Comparison of ENCODE assay signal across 19 cellular contexts in the genomic region with DNA sequence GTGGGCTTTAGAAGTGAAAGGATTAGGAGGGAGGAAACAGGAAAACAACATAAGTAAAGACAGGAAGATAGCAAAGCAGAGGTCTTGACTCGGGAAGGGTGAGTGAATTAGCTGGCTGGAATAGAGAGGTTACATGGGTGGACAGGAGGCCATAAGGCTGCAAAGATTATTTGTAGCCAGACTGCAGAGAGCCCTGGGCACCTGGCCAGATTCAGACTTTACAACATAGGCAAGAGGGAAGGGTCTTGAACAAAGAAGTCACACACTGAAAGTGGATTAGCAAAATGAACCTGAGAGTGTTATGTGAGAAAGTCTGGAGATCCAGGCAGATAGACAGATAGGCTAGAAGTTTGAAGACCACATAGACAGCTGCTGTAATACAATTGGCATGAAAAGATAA. TPM values are rescaled to one million over a fixed set of nuclear protein-coding genes. Genes with fewer than 3 reads are reported as not detected.
DNase-seq lines count a peak whose midpoint lies in the region; ATAC-seq and TF ChIP-seq lines count a peak whose summit lies in the region.
"Had no signal": no experiment of that assay in that cellular context is flagged by ENCODE, and none has a peak within 500 bp of the region (broad histone marks: within the 10 kb centered on the region; RNA-seq: fewer than 3 reads in every experiment).

No MANE protein-coding gene starts in this region.

- H3K27ac ChIP-seq in testis = no peak overlapping the region
- H3K27ac ChIP-seq: breast epithelium had no signal

- DNase-seq in Right ventricle myocardium superior (no peak), cardiac septum (ENCODE audit: low spot score) (no peak), NCI-H69 (lab: John Stamatoyannopoulos, UW) (peak; percentile 67), endothelial cell (ENCODE audit: low spot score) (no peak), testis (peak; percentile 17), DMS53 (lab: John Stamatoyannopoulos, UW) (no peak), mucosa of gallbladder (ENCODE audit: low spot score) (no peak)
- no peak for DNase-seq in activated CD8-positive, alpha-beta memory T cell treated with anti-CD3 and anti-CD28 coated beads for 24 hours
- DNase-seq: activated CD4-positive, alpha-beta T cell treated with anti-CD3 and anti-CD28 coated beads, Interleukin-2, amount 50 U/mL, for 48 hours; activated naive CD8-positive, alpha-beta T cell treated with anti-CD3 and anti-CD28 coated beads for 36 hours; activated T-cell treated with anti-CD3 and anti-CD28 coated beads, Interleukin-2, amount 50 U/mL, for 4 hours; CD4-positive, CD25-positive, alpha-beta regulatory T cell; effector memory CD8-positive, alpha-beta T cell; IMR-90; stimulated activated naive CD4-positive, alpha-beta T cell treated with Interleukin-2 at 50 U/mL for 16 hours had no signal

- TF ChIP-seq CTCF in endothelial cell (IDR thresholded peaks at IDR 0.05; ENCODE audit: unreplicated experiment) (no peak), testis (IDR thresholded peaks at IDR 0.05) (no peak)

- H3K4me3 ChIP-seq in testis = no peak overlapping the region
- H3K4me3 ChIP-seq: breast epithelium had no signal

- H3K9me3 ChIP-seq in testis = no peaks in the 10 kb centered on the region
- H3K9me3 ChIP-seq: breast epithelium had no signal

- H3K4me1 Mint-ChIP-seq in endothelial cell (ENCODE audit: unreplicated experiment) = peaks cover 52% of the 10 kb centered on the region

- intact Hi-C loops in Right ventricle myocardium superior (cut with DNase I) = no loop called here
- intact Hi-C loops in cardiac septum (cut with DNase I) = no loop called here
- intact Hi-C loops in testis (cut with DNase I; ENCODE audit: low total_unique reads) = no loop called here

- H3K27me3 ChIP-seq in testis = no peaks in the 10 kb centered on the region
- H3K27me3 ChIP-seq: breast epithelium had no signal

- H3K36me3 Mint-ChIP-seq in endothelial cell (ENCODE audit: low read depth, unreplicated experiment) = no peaks in the 10 kb centered on the region
- H3K36me3 Mint-ChIP-seq: activated naive CD8-positive, alpha-beta T cell treated with anti-CD3 and anti-CD28 coated beads for 36 hours; CD4-positive, CD25-positive, alpha-beta regulatory T cell had no signal

- H3K36me3 ChIP-seq in testis (ENCODE audit: low read depth, missing control alignments) = no peaks in the 10 kb centered on the region
- H3K36me3 ChIP-seq: breast epithelium had no signal

- H3K4me1 ChIP-seq in testis = no peaks in the 10 kb centered on the region
- H3K4me1 ChIP-seq: breast epithelium had no signal

- H3K9me3 Mint-ChIP-seq in endothelial cell (ENCODE audit: unreplicated experiment) = no peaks in the 10 kb centered on the region
- H3K9me3 Mint-ChIP-seq: activated naive CD8-positive, alpha-beta T cell treated with anti-CD3 and anti-CD28 coated beads for 36 hours; activated T-cell treated with anti-CD3 and anti-CD28 coated beads, Interleukin-2, amount 50 U/mL, for 4 hours; effector memory CD8-positive, alpha-beta T cell had no signal

- ATAC-seq in Right ventricle myocardium superior (ENCODE audit: poor library complexity) = peak; percentile 45
- ATAC-seq: activated T-cell treated with anti-CD3 and anti-CD28 coated beads, Interleukin-2, amount 50 U/mL, for 4 hours; effector memory CD8-positive, alpha-beta T cell; left lobe of liver had no signal

- H3K27me3 Mint-ChIP-seq in endothelial cell (ENCODE audit: unreplicated experiment) = peaks cover under 1% of the 10 kb centered on the region

- no peak overlapping the region for H3K4me3 Mint-ChIP-seq in endothelial cell (ENCODE audit: unreplicated experiment)
- H3K4me3 Mint-ChIP-seq: activated naive CD8-positive, alpha-beta T cell treated with anti-CD3 and anti-CD28 coated beads for 36 hours; activated T-cell treated with anti-CD3 and anti-CD28 coated beads, Interleukin-2, amount 50 U/mL, for 4 hours; CD4-positive, CD25-positive, alpha-beta regulatory T cell; effector memory CD8-positive, alpha-beta T cell had no signal

- peak overlapping the region; percentile 94 for H3K27ac Mint-ChIP-seq in endothelial cell (ENCODE audit: unreplicated experiment)
- H3K27ac Mint-ChIP-seq: activated naive CD8-positive, alpha-beta T cell treated with anti-CD3 and anti-CD28 coated beads for 36 hours; effector memory CD8-positive, alpha-beta T cell had no signal

- no peak for TF ChIP-seq POLR2A in testis (IDR thresholded peaks at IDR 0.05)

- 56 to 67% methylated on average over 1 of the region's 1 CpG for WGBS in testis, 2 donors

RNA-seq across cellular contexts. Expression of a gene that starts 29.7 kb away (rescaled TPM):
- total RNA-seq in Right ventricle myocardium superior (not detected), cardiac septum (not detected), endothelial cell (ENCODE audit: unreplicated experiment) (5.2 TPM), testis (under 1 TPM; 0.25 to 0.47 TPM), mucosa of gallbladder (not detected)
- polyA plus RNA-seq in testis (ENCODE audit: insufficient read depth, low read depth, low replicate concordance) = not detected
- total RNA-seq: activated naive CD8-positive, alpha-beta T cell treated with anti-CD3 and anti-CD28 coated beads for 36 hours; activated T-cell treated with anti-CD3 and anti-CD28 coated beads, Interleukin-2, amount 50 U/mL, for 4 hours; breast epithelium; CD4-positive, CD25-positive, alpha-beta regulatory T cell; IMR-90; left lobe of liver; posterior vena cava; ureter had no signal
- polyA plus RNA-seq: CD4-positive, CD25-positive, alpha-beta regulatory T cell; IMR-90 had no signal

RNA-seq across cellular contexts. Expression of a gene that starts 59.0 kb away (rescaled TPM):
- 4.8 TPM for total RNA-seq in Right ventricle myocardium superior
- 8.6 TPM for total RNA-seq in cardiac septum
- total RNA-seq in endothelial cell (ENCODE audit: unreplicated experiment) = 16.5 TPM
- total RNA-seq in testis = 10 to 100 TPM; 16.1 to 16.7 TPM
- 6.2 TPM for polyA plus RNA-seq in testis (ENCODE audit: insufficient read depth, low read depth, low replicate concordance)
- total RNA-seq in mucosa of gallbladder = 11.2 TPM

Comparison
In these comparisons a context has a peak if more than half of its experiments do, and no peak if none do; other contexts are left out.
1. DNase-seq: peak in NCI-H69 (single experiment) and testis (single experiment); none in Right ventricle myocardium superior (single experiment), cardiac septum (single experiment), endothelial cell (single experiment), activated CD8-positive, alpha-beta memory T cell treated with anti-CD3 and anti-CD28 coated beads for 24 hours (single experiment), DMS53 (single experiment) and mucosa of gallbladder (single experiment).